Comparison of ENCODE assay signal across 19 cellular contexts in genomic region chr13:67232384-67232783, GRCh38. TPM values are rescaled to one million over a fixed set of nuclear protein-coding genes. Genes with fewer than 3 reads are reported as not detected.
A peak's percentile ranks its signal among the peaks of the same experiment; 100 is the strongest.
DNase-seq lines count a peak whose midpoint lies in the region; ATAC-seq and TF ChIP-seq lines count a peak whose summit lies in the region.
"Had no signal": no experiment of that assay in that cellular context is flagged by ENCODE, and none has a peak within 500 bp of the region (broad histone marks: within the 10 kb centered on the region; RNA-seq: fewer than 3 reads in every experiment).

No MANE protein-coding gene starts in this region.

- ATAC-seq in stimulated activated naive CD8-positive, alpha-beta T cell treated with anti-CD3 and anti-CD28 coated beads, Interleukin-15, Interleukin-2, amounts not matched to agents 100 U/mL and 50 U/mL, for 24 hours: no peak
- ATAC-seq: foreskin keratinocyte, left lung, T-helper 17 cell had no signal

- H3K27me3 ChIP-seq in dorsolateral prefrontal cortex (no peaks in the 10 kb centered on the region), transverse colon (peaks cover 28% of the 10 kb centered on the region)
- H3K27me3 ChIP-seq: SJCRH30 had no signal

- H3K9me3 Mint-ChIP-seq in stimulated activated naive CD8-positive, alpha-beta T cell treated with anti-CD3 and anti-CD28 coated beads, Interleukin-15, Interleukin-2, amounts not matched to agents 100 ng/mL and 50 ng/mL, for 24 hours: no peaks in the 10 kb centered on the region
- H3K9me3 Mint-ChIP-seq in endothelial cell (ENCODE audit: unreplicated experiment): no peaks in the 10 kb centered on the region
- H3K9me3 Mint-ChIP-seq: CD8-positive, alpha-beta memory T cell; dendritic cell treated with granulocyte-macrophage colony-stimulating factor and Interleukin-4, amounts not matched to agents 40 ng/mL and 50 ng/mL, for 4 days had no signal

- 76 to 78% methylated on average over 5 of the region's 5 CpGs for WGBS in transverse colon (ENCODE audit: low coverage in 1 of 2), 2 donors

- peak overlapping the region; percentile 32 for H3K4me3 Mint-ChIP-seq in stimulated activated naive CD8-positive, alpha-beta T cell treated with anti-CD3 and anti-CD28 coated beads, Interleukin-15, Interleukin-2, amounts not matched to agents 100 ng/mL and 50 ng/mL, for 24 hours
- no peak overlapping the region for H3K4me3 Mint-ChIP-seq in endothelial cell (ENCODE audit: unreplicated experiment)
- H3K4me3 Mint-ChIP-seq: dendritic cell treated with granulocyte-macrophage colony-stimulating factor and Interleukin-4, amounts not matched to agents 40 ng/mL and 50 ng/mL, for 4 days; T-helper 17 cell had no signal

- H3K36me3 ChIP-seq in transverse colon: no peaks in the 10 kb centered on the region
- H3K36me3 ChIP-seq: left lung, SJCRH30, WERI-Rb-1 had no signal

- peaks cover 0 to 17% (median 7%) of the 10 kb centered on the region in 4 donors for H3K4me1 ChIP-seq in transverse colon
- H3K4me1 ChIP-seq: foreskin keratinocyte, left lung had no signal

- no peak overlapping the region for H3K27ac Mint-ChIP-seq in stimulated activated naive CD8-positive, alpha-beta T cell treated with anti-CD3 and anti-CD28 coated beads, Interleukin-15, Interleukin-2, amounts not matched to agents 100 ng/mL and 50 ng/mL, for 24 hours
- no peak overlapping the region for H3K27ac Mint-ChIP-seq in endothelial cell (ENCODE audit: unreplicated experiment)
- H3K27ac Mint-ChIP-seq: CD8-positive, alpha-beta memory T cell; dendritic cell treated with granulocyte-macrophage colony-stimulating factor and Interleukin-4, amounts not matched to agents 40 ng/mL and 50 ng/mL, for 4 days; T-helper 17 cell had no signal

- H3K4me3 ChIP-seq in dorsolateral prefrontal cortex: peak overlapping the region in 46 of 59 donors; percentile 1 to 97 (median 83)
- H3K4me3 ChIP-seq in transverse colon: no peak overlapping the region

- no peak for DNase-seq in stimulated activated naive CD8-positive, alpha-beta T cell treated with anti-CD3 and anti-CD28 coated beads, Interleukin-15, Interleukin-2, amounts not matched to agents 100 U/mL and 50 U/mL, for 24 hours
- DNase-seq in dorsolateral prefrontal cortex (no peak), pons (ENCODE audit: low spot score) (peak; percentile 18), NCI-H774 (lab: John Stamatoyannopoulos, UW) (no peak), endothelial cell (ENCODE audit: low spot score) (no peak), transverse colon (no peak), NCI-H510A (lab: John Stamatoyannopoulos, UW) (no peak)
- DNase-seq: activated effector memory CD4-positive, alpha-beta T cell treated with anti-CD3 and anti-CD28 coated beads, Interleukin-2, amount 50 U/mL, for 16 hours; CD8-positive, alpha-beta memory T cell; foreskin keratinocyte; left lung; NCI-H1436; NCI-H748 treated with DMSO at 0.1 percent for 48 hours; retina; SJCRH30; T-helper 17 cell; WERI-Rb-1 had no signal

- in situ Hi-C loops in transverse colon (cut with MboI; ENCODE audit: low pct_ligation_motif_present in 1 of 4, low pct_unique_long_range_greater_than_20kb in 1 of 4, low sequenced_read_pairs in 3 of 4): loop anchor here in 1 of 4 donors (25.0 kb wide), 1 partner anchor 1570 kb away; no protein-coding TSS in a partner anchor

- H3K27ac ChIP-seq in dorsolateral prefrontal cortex (peak overlapping the region in 53 of 59 donors; percentile 1 to 99 (median 94)), transverse colon (no peak overlapping the region)
- H3K27ac ChIP-seq: foreskin keratinocyte, WERI-Rb-1 had no signal

- no peak for TF ChIP-seq EP300 in transverse colon (IDR thresholded peaks at IDR 0.05; ENCODE audit: low read depth)

- intact Hi-C loops in dorsolateral prefrontal cortex (cut with DNase I) (loop anchor here in 1 of 2 donors (5.0 kb wide), 1 partner anchor 1575 kb away; no protein-coding TSS in a partner anchor), transverse colon (cut with DNase I; ENCODE audit: low total_unique reads) (no loop called here)

- H3K36me3 Mint-ChIP-seq in stimulated activated naive CD8-positive, alpha-beta T cell treated with anti-CD3 and anti-CD28 coated beads, Interleukin-15, Interleukin-2, amounts not matched to agents 100 ng/mL and 50 ng/mL, for 24 hours (ENCODE audit: low read depth): no peaks in the 10 kb centered on the region
- no peaks in the 10 kb centered on the region for H3K36me3 Mint-ChIP-seq in endothelial cell (ENCODE audit: low read depth, unreplicated experiment)

- no peaks in the 10 kb centered on the region for H3K9me3 ChIP-seq in transverse colon
- H3K9me3 ChIP-seq: left lung, SJCRH30 had no signal

- TF ChIP-seq CTCF in dorsolateral prefrontal cortex (IDR thresholded peaks at IDR 0.05 in 54 of 56, conservative IDR thresholded peaks at IDR 0.05 in 2 of 56; ENCODE audit: low read depth in 1 of 56, partially characterized antibody in 56 of 56): no peak
- TF ChIP-seq CTCF in endothelial cell (IDR thresholded peaks at IDR 0.05; ENCODE audit: unreplicated experiment): no peak
- no peak for TF ChIP-seq CTCF in transverse colon (IDR thresholded peaks at IDR 0.05)

- H3K27me3 Mint-ChIP-seq in stimulated activated naive CD8-positive, alpha-beta T cell treated with anti-CD3 and anti-CD28 coated beads, Interleukin-15, Interleukin-2, amounts not matched to agents 100 ng/mL and 50 ng/mL, for 24 hours: peaks cover 16% of the 10 kb centered on the region
- H3K27me3 Mint-ChIP-seq in endothelial cell (ENCODE audit: unreplicated experiment): no peaks in the 10 kb centered on the region

- peaks cover 14% of the 10 kb centered on the region for H3K4me1 Mint-ChIP-seq in stimulated activated naive CD8-positive, alpha-beta T cell treated with anti-CD3 and anti-CD28 coated beads, Interleukin-15, Interleukin-2, amounts not matched to agents 100 ng/mL and 50 ng/mL, for 24 hours (ENCODE audit: low read depth)
- peaks cover 4% of the 10 kb centered on the region for H3K4me1 Mint-ChIP-seq in endothelial cell (ENCODE audit: unreplicated experiment)

- no peak for TF ChIP-seq POLR2A in transverse colon (IDR thresholded peaks at IDR 0.05)

RNA-seq across cellular contexts. Expression of gene PCDH9, which starts 2.2 kb away (rescaled TPM):
- 100 to 1,000 TPM; 181 to 426 (median 260) TPM for total RNA-seq in dorsolateral prefrontal cortex
- 1.9 TPM for total RNA-seq in endothelial cell (ENCODE audit: unreplicated experiment)
- 1 to 10 TPM in 3 of 4 donors, under 1 TPM in 1; 0.37 to 2.4 (median 1.5) TPM for total RNA-seq in transverse colon

Comparison
In these comparisons a context has a peak if more than half of its experiments do, and no peak if none do; other contexts are left out.
1. H3K27ac ChIP-seq: peak in dorsolateral prefrontal cortex (53 of 59); none in transverse colon (0 of 4).
2. H3K4me3 ChIP-seq: peak in dorsolateral prefrontal cortex (46 of 59); none in transverse colon (0 of 4).
3. RNA of gene PCDH9, which starts 2.2 kb away (total RNA-seq): 181 to 426 TPM in dorsolateral prefrontal cortex; 1.9 TPM in endothelial cell (single experiment) and 0.37 to 2.4 TPM in transverse colon; every median in the first group is over 10 times any median in the second.